Comparison of ENCODE assay signal across 1 cellular context in genomic region chr16:74279805-74280204, GRCh38.
TF ChIP-seq lines count a peak whose summit lies in the region.

No MANE protein-coding gene starts in this region.

TF ChIP-seq in H1, 55 proteins besides CTCF, POLR2A, EP300 and RAD21 (continued from another document):
- TF ChIP-seq SIN3A (conservative IDR thresholded peaks at IDR 0.05 in 1 of 2, IDR thresholded peaks at IDR 0.05 in 1 of 2; ENCODE audit: low read depth in 1 of 2, low read length in 2 of 2) (no peak), HDAC6 (IDR thresholded peaks at IDR 0.05; ENCODE audit: low read depth, low read length) (no peak), SIX5 (IDR thresholded peaks at IDR 0.05; ENCODE audit: low read depth, low read length) (no peak), ZNF274 (IDR thresholded peaks at IDR 0.05; ENCODE audit: borderline replicate concordance, extremely low read depth, low read length) (no peak), NANOG (IDR thresholded peaks at IDR 0.05; ENCODE audit: insufficient read depth, low read depth, low read length, poor library complexity, severe bottlenecking) (no peak), EGR1 (IDR thresholded peaks at IDR 0.05; ENCODE audit: borderline replicate concordance, low read depth, low read length) (no peak), CREB1 (IDR thresholded peaks at IDR 0.05) (no peak), CBX8 (IDR thresholded peaks at IDR 0.05; ENCODE audit: borderline replicate concordance, low read depth, low read length) (no peak), BACH1 (IDR thresholded peaks at IDR 0.05; ENCODE audit: low read length) (no peak)
- TF ChIP-seq, protein P1, sequence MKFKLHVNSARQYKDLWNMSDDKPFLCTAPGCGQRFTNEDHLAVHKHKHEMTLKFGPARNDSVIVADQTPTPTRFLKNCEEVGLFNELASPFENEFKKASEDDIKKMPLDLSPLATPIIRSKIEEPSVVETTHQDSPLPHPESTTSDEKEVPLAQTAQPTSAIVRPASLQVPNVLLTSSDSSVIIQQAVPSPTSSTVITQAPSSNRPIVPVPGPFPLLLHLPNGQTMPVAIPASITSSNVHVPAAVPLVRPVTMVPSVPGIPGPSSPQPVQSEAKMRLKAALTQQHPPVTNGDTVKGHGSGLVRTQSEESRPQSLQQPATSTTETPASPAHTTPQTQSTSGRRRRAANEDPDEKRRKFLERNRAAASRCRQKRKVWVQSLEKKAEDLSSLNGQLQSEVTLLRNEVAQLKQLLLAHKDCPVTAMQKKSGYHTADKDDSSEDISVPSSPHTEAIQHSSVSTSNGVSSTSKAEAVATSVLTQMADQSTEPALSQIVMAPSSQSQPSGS (IDR thresholded peaks at IDR 0.05; ENCODE audit: low read length): no peak
